In the genomic region with DNA sequence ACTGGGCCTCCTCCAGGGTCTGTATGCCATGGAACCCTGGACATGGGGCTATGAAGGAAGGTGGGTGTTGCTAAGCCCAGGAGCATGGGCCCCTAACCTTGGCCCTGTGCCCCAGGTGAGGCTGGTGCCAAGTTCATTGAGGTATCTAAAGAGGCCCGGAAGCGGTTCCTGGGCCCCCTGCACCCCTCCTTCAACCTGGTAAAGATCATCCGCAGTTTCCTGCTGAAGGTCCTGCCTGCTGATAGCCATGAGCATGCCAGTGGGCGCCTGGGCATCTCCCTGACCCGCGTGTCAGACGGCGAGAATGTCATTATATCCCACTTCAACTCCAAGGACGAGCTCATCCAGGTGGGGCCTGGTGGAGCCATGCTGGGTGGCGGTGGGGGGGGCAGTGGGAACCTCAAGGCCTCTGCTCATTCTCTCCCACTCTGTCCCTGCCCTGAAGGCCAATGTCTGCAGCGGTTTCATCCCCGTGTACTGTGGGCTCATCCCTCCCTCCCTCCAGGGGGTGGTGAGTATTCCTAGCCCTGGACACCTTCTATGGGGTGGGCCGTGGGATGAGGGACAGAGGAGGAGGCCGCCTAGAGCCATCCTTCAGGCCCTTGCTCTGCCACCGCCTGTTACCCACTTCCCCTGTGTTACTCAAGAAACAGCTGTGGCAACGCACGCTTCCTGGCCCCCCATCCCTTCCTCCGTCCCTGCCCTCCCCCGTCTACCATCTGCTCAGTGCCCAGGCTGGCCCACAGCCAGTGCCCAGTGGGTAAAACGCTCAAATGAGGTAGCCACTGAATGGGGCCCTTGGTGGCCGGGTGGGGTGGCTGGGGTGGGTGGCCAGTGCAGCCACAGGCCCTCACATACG, we compare ENCODE assay signal across 10 cellular contexts. TPM values are rescaled to one million over a fixed set of nuclear protein-coding genes. Genes with fewer than 3 reads are reported as not detected.
A peak's percentile ranks its signal among the peaks of the same experiment; 100 is the strongest.
DNase-seq lines count a peak whose midpoint lies in the region; ATAC-seq, FAIRE-seq and TF ChIP-seq lines count a peak whose summit lies in the region.
"Had no signal": no experiment of that assay in that cellular context is flagged by ENCODE, and none has a peak within 500 bp of the region (broad histone marks: within the 10 kb centered on the region; RNA-seq: fewer than 3 reads in every experiment).

No MANE protein-coding gene starts in this region.

- CTCF ChIA-PET in activated CD8-positive, alpha-beta T cell treated with anti-CD3 and anti-CD28 coated beads for 36 hours (lab: Charles Lee), result no interaction called here

- H3K27ac ChIP-seq in kidney (ENCODE audit: low read depth in 2 of 2, low read length in 2 of 2) (peak overlapping the region; percentile 85 to 90), stomach (peak overlapping the region; percentile 94 to 98 (median 96))
- H3K27ac ChIP-seq: parathyroid adenoma had no signal

- H3K4me3 ChIP-seq in kidney (ENCODE audit: low read length in 2 of 2), result peak overlapping the region; percentile 7 to 84
- H3K4me3 ChIP-seq in stomach, result peak overlapping the region in 3 of 4 donors; percentile 72 to 96 (median 92)

- H3K9me3 Mint-ChIP-seq in HFFc6, result no peaks in the 10 kb centered on the region
- H3K9me3 Mint-ChIP-seq in activated CD8-positive, alpha-beta T cell treated with anti-CD3 and anti-CD28 coated beads for 36 hours, result no peaks in the 10 kb centered on the region

- peaks cover 5% of the 10 kb centered on the region for H3K27me3 Mint-ChIP-seq in HFFc6 (ENCODE audit: insufficient read depth)
- peaks cover 2% of the 10 kb centered on the region for H3K27me3 Mint-ChIP-seq in activated CD8-positive, alpha-beta T cell treated with anti-CD3 and anti-CD28 coated beads for 36 hours

- intact Hi-C loops in activated CD8-positive, alpha-beta T cell treated with anti-CD3 and anti-CD28 coated beads for 36 hours (cut with micrococcal nuclease), result no loop called here
- intact Hi-C loops in kidney (cut with DNase I) (no loop called here), stomach (cut with DNase I; ENCODE audit: low total_unique reads) (no loop called here)

- peak overlapping the region in 1 of 2 donors; percentile 82 for H3K9ac ChIP-seq in kidney (ENCODE audit: low read length in 2 of 2)
- H3K9ac ChIP-seq: parathyroid adenoma had no signal

- DNase-seq in HFFc6 (no peak), kidney (no peak), stomach (no peak), NCI-H345 (lab: John Stamatoyannopoulos, UW) (no peak)
- DNase-seq in activated CD8-positive, alpha-beta T cell treated with anti-CD3 and anti-CD28 coated beads for 36 hours, result no peak
- no peak for DNase-seq in stimulated activated CD8-positive, alpha-beta memory T cell treated with anti-CD3 and anti-CD28 coated beads, Interleukin-4, amount 100 ng/mL, for 48 hours
- DNase-seq: NCI-H446; stimulated activated naive CD8-positive, alpha-beta T cell treated with anti-CD3 and anti-CD28 coated beads, Interleukin-15, Interleukin-2, amounts not matched to agents 100 U/mL and 50 U/mL, for 24 hours had no signal

- H3K36me3 ChIP-seq in kidney (ENCODE audit: control insufficient read depth in 1 of 2, insufficient read depth in 2 of 2, low read length in 2 of 2) (peaks cover 0 to 4% of the 10 kb centered on the region in 2 donors), stomach (peaks cover 32 to 44% (median 43%) of the 10 kb centered on the region in 4 donors)

- TF ChIP-seq CTCF in HFFc6 (IDR thresholded peaks at IDR 0.05) (no peak), kidney (IDR thresholded peaks at IDR 0.05; ENCODE audit: borderline replicate concordance, extremely low read depth, insufficient read depth) (no peak), stomach (IDR thresholded peaks at IDR 0.05) (no peak)
- TF ChIP-seq CTCF in activated CD8-positive, alpha-beta T cell treated with anti-CD3 and anti-CD28 coated beads for 36 hours (IDR thresholded peaks at IDR 0.05), result no peak

- peak overlapping the region; percentile 90 for H3K4me3 Mint-ChIP-seq in HFFc6
- peak overlapping the region; percentile 73 for H3K4me3 Mint-ChIP-seq in activated CD8-positive, alpha-beta T cell treated with anti-CD3 and anti-CD28 coated beads for 36 hours

- POLR2A ChIA-PET in activated CD8-positive, alpha-beta T cell treated with anti-CD3 and anti-CD28 coated beads for 36 hours (lab: Charles Lee), result interaction anchor here (1.2 to 15.6 kb wide), 4 partner anchors 9 to 13 kb away, joined by 4 to 273 read pairs (median 6); a partner anchor contains a TSS

- H3K4me1 ChIP-seq in kidney (ENCODE audit: control insufficient read depth in 1 of 2, insufficient read depth in 1 of 2, low read depth in 1 of 2, low read length in 2 of 2) (peaks cover 22 to 29% of the 10 kb centered on the region in 2 donors), stomach (peaks cover 60 to 78% (median 72%) of the 10 kb centered on the region in 4 donors)

- no peak for TF ChIP-seq EP300 in stomach (IDR thresholded peaks at IDR 0.05)

- WGBS in stomach, 5 donors, result 55 to 68% (median 62%) methylated on average over 21 to 22 of the region's 22 CpGs

- peaks cover 17% of the 10 kb centered on the region for H3K4me1 Mint-ChIP-seq in HFFc6 (ENCODE audit: low read depth)
- peaks cover 16% of the 10 kb centered on the region for H3K4me1 Mint-ChIP-seq in activated CD8-positive, alpha-beta T cell treated with anti-CD3 and anti-CD28 coated beads for 36 hours (ENCODE audit: low read depth)

- H3K36me3 Mint-ChIP-seq in HFFc6 (ENCODE audit: low read depth), result peaks cover 6% of the 10 kb centered on the region; the same call in 1 of the 2 replicates
- H3K36me3 Mint-ChIP-seq in activated CD8-positive, alpha-beta T cell treated with anti-CD3 and anti-CD28 coated beads for 36 hours (ENCODE audit: low read depth), result peaks cover 13% of the 10 kb centered on the region

- H3K27me3 ChIP-seq in stomach, result peaks cover 0 to 30% (median under 1%) of the 10 kb centered on the region in 3 donors

- peak overlapping the region; percentile 71; the same call in 1 of the 2 replicates for H3K27ac Mint-ChIP-seq in HFFc6
- H3K27ac Mint-ChIP-seq in activated CD8-positive, alpha-beta T cell treated with anti-CD3 and anti-CD28 coated beads for 36 hours, result no peak overlapping the region

- no peak for FAIRE-seq in kidney (lab: Jason Lieb, UNC)

- no peaks in the 10 kb centered on the region for H3K9me3 ChIP-seq in kidney (ENCODE audit: control insufficient read depth in 1 of 2, low read length in 2 of 2)
- H3K9me3 ChIP-seq in stomach, result no peaks in the 10 kb centered on the region

- no peak for ATAC-seq in activated CD8-positive, alpha-beta T cell treated with anti-CD3 and anti-CD28 coated beads for 36 hours
- ATAC-seq in HG03378 (IDR thresholded peaks at IDR 0.05; ENCODE audit: unreplicated experiment), result no peak
- ATAC-seq: stimulated activated naive CD8-positive, alpha-beta T cell treated with anti-CD3 and anti-CD28 coated beads, Interleukin-15, Interleukin-2, amounts not matched to agents 100 U/mL and 50 U/mL, for 24 hours had no signal

- no peak for TF ChIP-seq POLR2A in stomach (IDR thresholded peaks at IDR 0.05)

RNA-seq across cellular contexts. Expression of a gene that starts 3.0 kb away (rescaled TPM):
- total RNA-seq in HFFc6 (2021; fragmentation: NEBNext Ultra II Directional; extraction: Animal tissue kit (Norgen Biotek cat#: 25700)), result 100 to 1,000 TPM; 103 to 148 (median 130) TPM
- total RNA-seq in activated CD8-positive, alpha-beta T cell treated with anti-CD3 and anti-CD28 coated beads for 36 hours, result 10 to 100 TPM; 29.7 to 32.0 TPM
- total RNA-seq in kidney (173 TPM), stomach (100 to 1,000 TPM in 3 of 5 donors, 10 to 100 TPM in 2; 33.4 to 385 (median 139) TPM)
- polyA plus RNA-seq in kidney (ENCODE audit: insufficient read depth, low read depth, low replicate concordance) (67.9 TPM), stomach (10 to 100 TPM; 41.7 to 85.1 (median 77.8) TPM)

RNA-seq across cellular contexts. Expression of a gene that starts 6.0 kb away (rescaled TPM):
- total RNA-seq in HFFc6 (2021; fragmentation: NEBNext Ultra II Directional; extraction: Animal tissue kit (Norgen Biotek cat#: 25700)), result 1 to 10 TPM in 4 of 6 experiments, under 1 TPM in 2; 0.63 to 2.2 (median 1.2) TPM
- 1 to 10 TPM; 2.1 to 2.4 TPM for total RNA-seq in activated CD8-positive, alpha-beta T cell treated with anti-CD3 and anti-CD28 coated beads for 36 hours
- total RNA-seq in kidney (22.6 TPM), stomach (100 to 1,000 TPM in 4 of 5 donors, 10 to 100 TPM in 1; 12.7 to 556 (median 165) TPM)
- polyA plus RNA-seq in kidney (ENCODE audit: insufficient read depth, low read depth, low replicate concordance) (16.5 TPM), stomach (100 to 1,000 TPM; 105 to 133 (median 119) TPM)

RNA-seq across cellular contexts. Expression of a gene that starts 11.0 kb away (rescaled TPM):
- total RNA-seq in HFFc6 (2021; fragmentation: NEBNext Ultra II Directional; extraction: Animal tissue kit (Norgen Biotek cat#: 25700)), result 1,000 to 10,000 TPM in 1 of 6 experiments, 100 to 1,000 TPM in 5; 719 to 1,001 (median 755) TPM
- 10 to 100 TPM; 45.9 to 46.5 TPM for total RNA-seq in activated CD8-positive, alpha-beta T cell treated with anti-CD3 and anti-CD28 coated beads for 36 hours
- 476 TPM for total RNA-seq in kidney
- 379 TPM for polyA plus RNA-seq in kidney (ENCODE audit: insufficient read depth, low read depth, low replicate concordance)
- total RNA-seq in stomach, result 100 to 1,000 TPM; 103 to 293 (median 157) TPM
- 100 to 1,000 TPM in 2 of 3 donors, 10 to 100 TPM in 1; 66.7 to 262 (median 206) TPM for polyA plus RNA-seq in stomach

RNA-seq across cellular contexts. Expression of a gene that starts 12.0 kb away (rescaled TPM):
- 1,000 to 10,000 TPM; 1,532 to 1,781 (median 1,709) TPM for total RNA-seq in HFFc6 (2021; fragmentation: NEBNext Ultra II Directional; extraction: Animal tissue kit (Norgen Biotek cat#: 25700))
- 1,000 to 10,000 TPM; 3,638 to 3,686 TPM for total RNA-seq in activated CD8-positive, alpha-beta T cell treated with anti-CD3 and anti-CD28 coated beads for 36 hours
- total RNA-seq in kidney (1,544 TPM), stomach (1,000 to 10,000 TPM in 1 of 5 donors, 100 to 1,000 TPM in 4; 360 to 5,956 (median 454) TPM)
- polyA plus RNA-seq in kidney (ENCODE audit: insufficient read depth, low read depth, low replicate concordance) (1,997 TPM), stomach (1,000 to 10,000 TPM; 1,397 to 2,170 (median 1,669) TPM)

RNA-seq across cellular contexts. Expression of a gene that starts 16.7 kb away (rescaled TPM):
- total RNA-seq in HFFc6 (2021; fragmentation: NEBNext Ultra II Directional; extraction: Animal tissue kit (Norgen Biotek cat#: 25700)), result 10 to 100 TPM; 11.0 to 15.9 (median 13.7) TPM
- 10 to 100 TPM; 29.9 to 30.6 TPM for total RNA-seq in activated CD8-positive, alpha-beta T cell treated with anti-CD3 and anti-CD28 coated beads for 36 hours
- total RNA-seq in kidney, result 16.5 TPM
- 9.1 TPM for polyA plus RNA-seq in kidney (ENCODE audit: insufficient read depth, low read depth, low replicate concordance)
- total RNA-seq in stomach, result 100 to 1,000 TPM in 1 of 5 donors, 10 to 100 TPM in 3, 1 to 10 TPM in 1; 5.9 to 503 (median 57.1) TPM
- 10 to 100 TPM; 20.5 to 25.6 (median 25.5) TPM for polyA plus RNA-seq in stomach
